24 cellular contexts compared by ENCODE assay signal in the genomic region with DNA sequence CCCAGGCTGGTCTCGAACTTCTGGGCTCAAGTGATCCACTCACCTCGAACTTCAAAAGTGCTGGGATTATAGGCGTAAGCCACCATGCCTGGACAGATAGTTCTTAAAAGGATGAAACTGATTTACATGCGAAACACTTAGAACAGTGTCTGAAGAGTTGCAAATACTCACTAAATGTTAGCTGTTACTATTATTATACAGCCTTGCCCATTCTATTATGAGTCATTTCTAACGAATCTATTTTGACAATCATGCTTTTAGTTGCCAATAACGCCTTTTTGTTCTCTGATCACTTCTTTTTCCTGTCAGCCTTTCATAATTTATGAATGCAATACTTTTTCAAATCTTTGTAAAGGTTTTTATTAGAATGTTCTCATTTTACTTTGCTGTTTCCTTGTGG.
DNase-seq lines count a peak whose midpoint lies in the region; ATAC-seq, FAIRE-seq and TF ChIP-seq lines count a peak whose summit lies in the region.
"Had no signal": no experiment of that assay in that cellular context is flagged by ENCODE, and none has a peak within 500 bp of the region (broad histone marks: within the 10 kb centered on the region; RNA-seq: fewer than 3 reads in every experiment).

No MANE protein-coding gene starts in this region.

- no peak for TF ChIP-seq CTCF in endothelial cell of umbilical vein (IDR thresholded peaks at IDR 0.05; ENCODE audit: extremely low read depth in 1 of 2, insufficient read depth in 1 of 2, low read depth in 1 of 2, low read length in 2 of 2)
- TF ChIP-seq CTCF in nephron progenitor cell (IDR thresholded peaks at IDR 0.05), result no peak

- peaks cover 5% of the 10 kb centered on the region for H3K4me1 Mint-ChIP-seq in nephron progenitor cell

- BruUV-seq in endothelial cell of umbilical vein (replicated peaks; lab: Mats Ljungman, UMichigan), result no TSS peak

- peak overlapping the region; percentile 1 for H3K4me2 ChIP-seq in endothelial cell of umbilical vein (ENCODE audit: insufficient read depth, low read length)

- POLR2A ChIA-PET in endothelial cell of umbilical vein (lab: Charles Lee), result no interaction called here

- no peak overlapping the region for H3K27ac Mint-ChIP-seq in nephron progenitor cell

- H3K9me3 ChIP-seq in endothelial cell of umbilical vein (replicated peaks; ENCODE audit: control insufficient read depth, insufficient read depth, low read length) (no peaks in the 10 kb centered on the region), skeletal muscle tissue (ENCODE audit: control insufficient read depth in 3 of 3, low read length in 3 of 3) (no peaks in the 10 kb centered on the region)
- H3K9me3 ChIP-seq: Caco-2 had no signal

- no peaks in the 10 kb centered on the region for H4K20me1 ChIP-seq in endothelial cell of umbilical vein (replicated peaks; ENCODE audit: control insufficient read depth, extremely low read depth, insufficient read depth, low read length)

- dilution Hi-C loops in endothelial cell of umbilical vein (cut with MboI; ENCODE audit: extremely low pct_ligation_motif_present, low sequenced_read_pairs), result loop anchor here (25.0 kb wide), 1 partner anchor 212 kb away; no protein-coding TSS in a partner anchor

- H3K27me3 ChIP-seq in endothelial cell of umbilical vein (ENCODE audit: control insufficient read depth in 2 of 2, insufficient read depth in 2 of 2, low read length in 2 of 2) (no peaks in the 10 kb centered on the region), skeletal muscle tissue (ENCODE audit: control insufficient read depth in 3 of 3, insufficient read depth in 3 of 3, low read length in 3 of 3) (no peaks in the 10 kb centered on the region)

- no peak overlapping the region for H3K4me3 Mint-ChIP-seq in nephron progenitor cell
- H3K4me3 Mint-ChIP-seq: CD4-positive, alpha-beta memory T cell had no signal

- H3K27me3 Mint-ChIP-seq in nephron progenitor cell (ENCODE audit: low read depth, poor library complexity), result no peaks in the 10 kb centered on the region
- H3K27me3 Mint-ChIP-seq: CD4-positive, alpha-beta memory T cell had no signal

- H2AFZ ChIP-seq in endothelial cell of umbilical vein (ENCODE audit: low read depth, low read length), result no peak overlapping the region

- no peaks in the 10 kb centered on the region for H3K9me3 Mint-ChIP-seq in nephron progenitor cell
- H3K9me3 Mint-ChIP-seq: CD4-positive, alpha-beta memory T cell had no signal

- intact Hi-C loops in endothelial cell of umbilical vein (cut with micrococcal nuclease), result loop anchor here (10.0 kb wide), 1 partner anchor 226 kb away; the partner anchor contains the start of gene ANO10

- peak; percentile 62 for DNase-seq in endothelial cell of umbilical vein (ENCODE audit: low read depth, low spot score)
- no peak for DNase-seq in nephron progenitor cell
- no peak for DNase-seq in HPDE6-E6E7 (ENCODE audit: extremely low spot score)
- DNase-seq in occipital lobe (lab: John Stamatoyannopoulos, UW), result no peak
- no peak for DNase-seq in NCI-H2081 treated with DMSO at 0.1 percent for 48 hours (lab: John Stamatoyannopoulos, UW)
- DNase-seq: C1 segment of cervical spinal cord; Caco-2; CD4-positive, alpha-beta memory T cell; HCEC 1CT; NCI-H1048; NCI-H1417; NCI-H1694; NCI-H2029 treated with DMSO at 0.1 percent for 48 hours; NCI-H2227 treated with DMSO at 0.1 percent for 48 hours; NCI-H69; SHP77 had no signal

- H3K4me3 ChIP-seq in endothelial cell of umbilical vein (replicated peaks in 1 of 3; ENCODE audit: insufficient read depth in 1 of 3, low read depth in 1 of 3, low read length in 3 of 3), result no peak overlapping the region
- H3K4me3 ChIP-seq in skeletal muscle tissue (ENCODE audit: low read length in 3 of 3), result no peak overlapping the region
- H3K4me3 ChIP-seq: SK-N-MC had no signal

- no peaks in the 10 kb centered on the region for H3K79me2 ChIP-seq in endothelial cell of umbilical vein (ENCODE audit: control insufficient read depth, insufficient read depth, low read length)

- H3K27ac ChIP-seq in endothelial cell of umbilical vein (ENCODE audit: insufficient read depth, low read depth, low read length) (peak overlapping the region; percentile 51), skeletal muscle tissue (ENCODE audit: low read depth, low read length) (peak overlapping the region; percentile 26)
- H3K27ac ChIP-seq: RWPE1, SK-N-MC had no signal

- H3K4me1 ChIP-seq in endothelial cell of umbilical vein (ENCODE audit: control insufficient read depth, extremely low read depth, insufficient read depth, low read length) (peaks cover 31% of the 10 kb centered on the region), skeletal muscle tissue (ENCODE audit: control insufficient read depth in 3 of 3, insufficient read depth in 3 of 3, low read length in 3 of 3) (peaks cover 1 to 7% (median 4%) of the 10 kb centered on the region in 3 donors)

- H3K9ac ChIP-seq in endothelial cell of umbilical vein (replicated peaks; ENCODE audit: extremely low read depth, insufficient read depth, low read length) (no peak overlapping the region), skeletal muscle tissue (ENCODE audit: low read depth in 1 of 3, low read length in 3 of 3) (no peak overlapping the region)

- CTCF ChIA-PET in endothelial cell of umbilical vein (lab: Charles Lee), result interaction anchor here (0.7 to 2.2 kb wide), 2 partner anchors 10 to 69 kb away, joined by 3 to 9 read pairs; no protein-coding TSS in a partner anchor

- H3K36me3 ChIP-seq in endothelial cell of umbilical vein (ENCODE audit: control insufficient read depth in 2 of 2, extremely low read depth in 1 of 2, insufficient read depth in 2 of 2, low read length in 2 of 2), result no peaks in the 10 kb centered on the region
- no peaks in the 10 kb centered on the region for H3K36me3 ChIP-seq in skeletal muscle tissue (ENCODE audit: control insufficient read depth in 3 of 3, insufficient read depth in 3 of 3, low read length in 3 of 3)

- TF ChIP-seq POLR2A in endothelial cell of umbilical vein (IDR thresholded peaks at IDR 0.05; ENCODE audit: low read depth, low read length), result no peak

- ATAC-seq in GM18867 (IDR thresholded peaks at IDR 0.05; ENCODE audit: unreplicated experiment), result peak; percentile 75
- peak; percentile 48 for ATAC-seq in HG02885 (IDR thresholded peaks at IDR 0.05; ENCODE audit: poor library complexity, unreplicated experiment)

- peak; percentile 74 for FAIRE-seq in endothelial cell of umbilical vein (lab: Jason Lieb, UNC)
- FAIRE-seq: G401.6, GM12891, H1 had no signal

- H3K9me1 ChIP-seq in endothelial cell of umbilical vein (replicated peaks; ENCODE audit: control insufficient read depth, extremely low read depth, insufficient read depth, low read length), result no peaks in the 10 kb centered on the region

- no peaks in the 10 kb centered on the region for H3K36me3 Mint-ChIP-seq in nephron progenitor cell (ENCODE audit: low read depth)
- H3K36me3 Mint-ChIP-seq: CD4-positive, alpha-beta memory T cell had no signal

TF ChIP-seq in endothelial cell of umbilical vein, 7 proteins besides CTCF, POLR2A, EP300 and RAD21:
- TF ChIP-seq JUN (IDR thresholded peaks at IDR 0.05; ENCODE audit: borderline replicate concordance, insufficient read depth, insufficient read length, low read depth) (peak; percentile 63), EZH2 (IDR thresholded peaks at IDR 0.05; ENCODE audit: borderline replicate concordance, low read depth, low read length, severe bottlenecking) (no peak), FOS (IDR thresholded peaks at IDR 0.05; ENCODE audit: borderline replicate concordance, insufficient read depth, low read length) (peak; percentile 52)
